Comparison of ENCODE assay signal across 17 cellular contexts in the genomic region with DNA sequence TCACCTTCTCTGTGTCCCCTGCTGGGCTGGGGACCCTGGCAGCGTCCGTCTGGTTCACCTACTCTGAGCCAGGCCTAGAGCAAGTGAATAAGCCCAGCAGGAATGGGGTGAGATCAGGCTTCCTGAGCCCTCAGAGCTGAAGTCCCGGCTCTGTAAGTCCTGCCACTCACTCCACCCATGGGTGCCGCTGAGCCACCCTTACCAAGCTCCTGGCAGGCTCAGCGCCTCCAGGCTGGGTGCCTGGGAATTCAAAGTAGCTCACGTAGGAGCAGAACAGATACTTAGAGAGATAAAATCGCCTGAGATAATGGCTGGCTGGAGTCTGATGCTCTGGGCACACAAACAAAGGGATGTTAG. TPM values are rescaled to one million over a fixed set of nuclear protein-coding genes. Genes with fewer than 3 reads are reported as not detected.
DNase-seq lines count a peak whose midpoint lies in the region; ATAC-seq and TF ChIP-seq lines count a peak whose summit lies in the region.
"Had no signal": no experiment of that assay in that cellular context is flagged by ENCODE, and none has a peak within 500 bp of the region (broad histone marks: within the 10 kb centered on the region; RNA-seq: fewer than 3 reads in every experiment).

No MANE protein-coding gene starts in this region.

- H3K9me3 ChIP-seq in endodermal cell (ENCODE audit: control insufficient read depth, low read length) (no peaks in the 10 kb centered on the region), ovary (no peaks in the 10 kb centered on the region)
- H3K9me3 ChIP-seq: MG63 had no signal

- no peaks in the 10 kb centered on the region for H3K27me3 Mint-ChIP-seq in endodermal cell (ENCODE audit: insufficient read depth)
- no peaks in the 10 kb centered on the region for H3K27me3 Mint-ChIP-seq in naive thymus-derived CD8-positive, alpha-beta T cell

- no peak for TF ChIP-seq POLR2A in ovary (IDR thresholded peaks at IDR 0.05)

- no peaks in the 10 kb centered on the region for H3K9me3 Mint-ChIP-seq in endodermal cell
- H3K9me3 Mint-ChIP-seq in naive thymus-derived CD8-positive, alpha-beta T cell: no peaks in the 10 kb centered on the region
- H3K9me3 Mint-ChIP-seq: CD14-positive monocyte had no signal

- H3K27ac ChIP-seq in endodermal cell (ENCODE audit: low read depth, low read length) (no peak overlapping the region), ovary (no peak overlapping the region)

- no peak for ATAC-seq in naive thymus-derived CD8-positive, alpha-beta T cell

- no peak overlapping the region for H3K9ac ChIP-seq in endodermal cell (ENCODE audit: extremely low read depth, low read length, poor library complexity, severe bottlenecking)

- intact Hi-C loops in ovary (cut with DNase I): no loop called here

- no peak for TF ChIP-seq EP300 in ovary (IDR thresholded peaks at IDR 0.05)

- POLR2A ChIA-PET in naive thymus-derived CD8-positive, alpha-beta T cell (lab: Charles Lee): interaction anchor here (1.6 kb wide), 1 partner anchor 62 kb away, joined by 3 read pairs; a partner anchor contains a TSS

- peaks cover 5% of the 10 kb centered on the region for H3K4me1 Mint-ChIP-seq in endodermal cell
- H3K4me1 Mint-ChIP-seq in naive thymus-derived CD8-positive, alpha-beta T cell: peaks cover 21 to 55% (median 27%) of the 10 kb centered on the region in 4 donors

- TF ChIP-seq CTCF in endodermal cell (conservative IDR thresholded peaks at IDR 0.05) (no peak), ovary (IDR thresholded peaks at IDR 0.05) (no peak), foreskin fibroblast (IDR thresholded peaks at IDR 0.05; ENCODE audit: low read depth, low read length) (no peak)

- H3K36me3 ChIP-seq in endodermal cell (ENCODE audit: control insufficient read depth, insufficient read depth, low read length): peaks cover 85% of the 10 kb centered on the region
- H3K36me3 ChIP-seq in ovary: no peaks in the 10 kb centered on the region

- DNase-seq in activated CD8-positive, alpha-beta memory T cell treated with anti-CD3 and anti-CD28 coated beads for 24 hours: peak; percentile 13
- no peak for DNase-seq in activated CD8-positive, alpha-beta memory T cell treated with anti-CD3 and anti-CD28 coated beads, Interleukin-2, amount 50 U/mL, for 48 hours
- peak; percentile 26 for DNase-seq in ELF-1 (ENCODE audit: low read depth, low spot score)
- DNase-seq in endodermal cell: peak; percentile 42
- peak in 3 of 5 donors; percentile 8 to 13 (median 12) for DNase-seq in ovary
- no peak for DNase-seq in NCI-H446 (lab: John Stamatoyannopoulos, UW)
- no peak for DNase-seq in foreskin fibroblast
- DNase-seq in naive thymus-derived CD8-positive, alpha-beta T cell: no peak
- DNase-seq: DMS79 treated with DMSO at 0.1 percent for 48 hours, MG63, NCI-H187 treated with DMSO at 0.1 percent for 48 hours, SIG-M5 had no signal

- H3K4me1 ChIP-seq in endodermal cell (ENCODE audit: control insufficient read depth, insufficient read depth, low read length) (peaks cover 5% of the 10 kb centered on the region), ovary (ENCODE audit: insufficient read depth) (peaks cover 23% of the 10 kb centered on the region)

- no peak overlapping the region for H3K4me3 Mint-ChIP-seq in endodermal cell
- H3K4me3 Mint-ChIP-seq in naive thymus-derived CD8-positive, alpha-beta T cell: no peak overlapping the region
- H3K4me3 Mint-ChIP-seq: CD14-positive monocyte had no signal

- WGBS in endodermal cell (ENCODE audit: insufficient coverage in 1 of 2, insufficient read length in 1 of 2), 2 experiments: 97 to 98% methylated on average over 5 to 7 of the region's 7 CpGs
- WGBS in ovary, 3 donors: 85 to 94% (median 90%) methylated on average over 7 of the region's 7 CpGs

- peak overlapping the region; percentile 52 for H3K27ac Mint-ChIP-seq in endodermal cell
- peak overlapping the region in 4 of 10 donors; percentile 21 to 86 (median 68) for H3K27ac Mint-ChIP-seq in naive thymus-derived CD8-positive, alpha-beta T cell

- no peaks in the 10 kb centered on the region for H3K27me3 ChIP-seq in endodermal cell (ENCODE audit: control insufficient read depth, insufficient read depth, low read length, poor library complexity, severe bottlenecking)
- no peaks in the 10 kb centered on the region for H3K27me3 ChIP-seq in ovary
- H3K27me3 ChIP-seq: MG63 had no signal

- no peak overlapping the region for H3K4me3 ChIP-seq in endodermal cell (ENCODE audit: low read length)
- H3K4me3 ChIP-seq in ovary: no peak overlapping the region
- no peak overlapping the region for H3K4me3 ChIP-seq in foreskin fibroblast (ENCODE audit: low read depth in 1 of 2, low read length in 2 of 2)
- H3K4me3 ChIP-seq: MG63 had no signal

- peaks cover 69% of the 10 kb centered on the region for H3K36me3 Mint-ChIP-seq in endodermal cell (ENCODE audit: low read depth)
- peaks cover 0 to 84% (median 12%) of the 10 kb centered on the region in 3 donors for H3K36me3 Mint-ChIP-seq in naive thymus-derived CD8-positive, alpha-beta T cell

RNA-seq across cellular contexts. Expression of a gene that starts 45.8 kb away (rescaled TPM):
- total RNA-seq in endodermal cell: 100 to 1,000 TPM; 168 to 177 TPM
- polyA plus RNA-seq in endodermal cell (2013, experiment 1 of 2): 102 TPM
- 102 TPM for polyA plus RNA-seq in endodermal cell (2013, experiment 2 of 2)
- total RNA-seq in ovary: 100 to 1,000 TPM in 2 of 7 donors, 10 to 100 TPM in 5; 40.9 to 125 (median 95.0) TPM
- 100 to 1,000 TPM in 1 of 2 donors, 10 to 100 TPM in 1; 57.2 to 138 TPM for polyA plus RNA-seq in ovary
- total RNA-seq in naive thymus-derived CD8-positive, alpha-beta T cell: 100 to 1,000 TPM; 103 to 107 TPM
- polyA plus RNA-seq in naive thymus-derived CD8-positive, alpha-beta T cell: 10 to 100 TPM; 50.1 to 53.1 (median 52.0) TPM

RNA-seq across cellular contexts. Expression of a gene that starts 51.6 kb away (rescaled TPM):
- total RNA-seq in endodermal cell (not detected), ovary (not detected)
- polyA plus RNA-seq in endodermal cell (2013, experiment 1 of 2): not detected
- not detected for polyA plus RNA-seq in endodermal cell (2013, experiment 2 of 2)
- not detected for polyA plus RNA-seq in ovary
- total RNA-seq in naive thymus-derived CD8-positive, alpha-beta T cell: under 1 TPM in 1 of 2 experiments, not detected in 1; 0.22 TPM
- polyA plus RNA-seq in naive thymus-derived CD8-positive, alpha-beta T cell: not detected
- total RNA-seq: aorta, NCI-H460, omental fat pad, skeletal muscle tissue had no signal
- polyA plus RNA-seq: aorta, CD14-positive monocyte had no signal

Comparison
In these comparisons a context has a peak if more than half of its experiments do, and no peak if none do; other contexts are left out.
1. DNase-seq: peak in activated CD8-positive, alpha-beta memory T cell treated with anti-CD3 and anti-CD28 coated beads for 24 hours (single experiment), ELF-1 (single experiment), endodermal cell (single experiment) and ovary (3 of 5); none in activated CD8-positive, alpha-beta memory T cell treated with anti-CD3 and anti-CD28 coated beads, Interleukin-2, amount 50 U/mL, for 48 hours (single experiment), NCI-H446 (0 of 2), foreskin fibroblast (0 of 2) and naive thymus-derived CD8-positive, alpha-beta T cell (0 of 10).